ENCODE assay signal across 8 cellular contexts in the genomic region with DNA sequence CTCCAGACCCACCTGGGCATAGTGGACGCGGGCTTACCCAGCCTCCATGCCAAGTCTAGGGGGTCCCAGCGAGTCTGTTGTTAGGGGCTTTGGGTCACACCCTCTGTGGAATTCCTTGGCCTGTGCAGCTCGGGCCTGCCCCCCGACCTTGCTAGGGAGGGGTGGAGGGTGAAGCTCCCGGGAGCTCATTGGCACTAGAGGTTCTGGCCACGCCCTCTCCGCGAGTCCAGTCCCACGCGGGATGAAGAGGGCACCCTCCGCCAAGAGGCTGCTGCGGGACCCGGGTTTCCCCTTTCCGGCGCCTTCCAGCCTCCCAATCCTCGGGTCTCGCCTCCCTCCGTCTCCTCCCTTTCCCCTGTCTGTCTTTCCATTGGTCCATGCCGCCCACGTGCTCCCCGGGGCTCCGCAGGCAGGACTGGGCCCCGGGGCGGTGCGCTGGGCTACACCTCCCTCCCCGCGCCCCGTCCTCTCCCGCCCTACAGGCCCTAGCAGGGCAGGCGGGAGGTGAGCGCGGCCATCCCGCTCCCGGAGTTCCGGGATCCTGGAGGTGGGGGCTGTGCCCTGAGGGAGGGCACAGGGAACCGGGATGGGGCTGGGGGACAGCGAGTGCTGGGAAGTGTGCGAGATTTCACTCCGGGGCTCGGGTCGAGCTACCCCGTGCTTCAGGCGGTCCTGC. TPM values are rescaled to one million over a fixed set of nuclear protein-coding genes. Genes with fewer than 3 reads are reported as not detected.
DNase-seq lines count a peak whose midpoint lies in the region; ATAC-seq, FAIRE-seq and TF ChIP-seq lines count a peak whose summit lies in the region.

No MANE protein-coding gene starts in this region.

- peaks cover 7 to 19% of the 10 kb centered on the region in 2 donors for H3K4me1 ChIP-seq in kidney (ENCODE audit: control insufficient read depth in 1 of 2, insufficient read depth in 1 of 2, low read depth in 1 of 2, low read length in 2 of 2)

- H3K9me3 ChIP-seq in kidney (ENCODE audit: control insufficient read depth in 1 of 2, low read length in 2 of 2): no peaks in the 10 kb centered on the region

- no peak for TF ChIP-seq CTCF in AG09309 (IDR thresholded peaks at IDR 0.05; ENCODE audit: control insufficient read depth, insufficient read depth, low read depth, low read length, missing control alignments)
- no peak for TF ChIP-seq CTCF in kidney (IDR thresholded peaks at IDR 0.05; ENCODE audit: borderline replicate concordance, extremely low read depth, insufficient read depth)

- peak; percentile 83 for DNase-seq in AG09309 (ENCODE audit: low read depth)
- peak; percentile 96 for DNase-seq in NCI-H446 treated with DMSO at 0.1 percent for 48 hours (lab: John Stamatoyannopoulos, UW)
- DNase-seq in activated CD4-positive, CD25-positive, alpha-beta regulatory T cell treated with anti-CD3 and anti-CD28 coated beads, Interleukin-2, amount 50 U/mL, for 72 hours: peak; percentile 89
- peak; percentile 45 to 67 for DNase-seq in cerebellar nuclear complex (lab: John Stamatoyannopoulos, UW)
- DNase-seq in kidney: peak; percentile 99
- DNase-seq in stimulated activated CD4-positive, alpha-beta T cell treated with anti-CD3 and anti-CD28 coated beads, Interleukin-15, amount 100 ng/mL, for 1 hour (ENCODE audit: low read depth in 1 of 2, low spot score in 1 of 2): peak; percentile 70 to 81

- intact Hi-C loops in kidney (cut with DNase I): no loop called here

- FAIRE-seq in kidney (lab: Jason Lieb, UNC): no peak

- peak overlapping the region; percentile 95 to 97 for H3K27ac ChIP-seq in kidney (ENCODE audit: low read depth in 2 of 2, low read length in 2 of 2)

- no peaks in the 10 kb centered on the region for H3K36me3 ChIP-seq in kidney (ENCODE audit: control insufficient read depth in 1 of 2, insufficient read depth in 2 of 2, low read length in 2 of 2)

- ATAC-seq in GM19025 (IDR thresholded peaks at IDR 0.05; ENCODE audit: low read depth, unreplicated experiment) (peak; percentile 71), HG03354 (IDR thresholded peaks at IDR 0.05; ENCODE audit: poor library complexity, severe bottlenecking, unreplicated experiment) (peak; percentile 65)

- H3K9ac ChIP-seq in kidney (ENCODE audit: low read length in 2 of 2): peak overlapping the region; percentile 74 to 81

- peak overlapping the region; percentile 98 for H3K4me3 ChIP-seq in AG09309 (ENCODE audit: control insufficient read depth, low read depth, low read length)
- peak overlapping the region; percentile 75 to 92 for H3K4me3 ChIP-seq in kidney (ENCODE audit: low read length in 2 of 2)

RNA-seq across cellular contexts. Expression of a gene that starts 3.5 kb away (rescaled TPM):
- 32.7 TPM for total RNA-seq in kidney
- polyA plus RNA-seq in kidney (ENCODE audit: insufficient read depth, low read depth, low replicate concordance): 29.7 TPM

RNA-seq across cellular contexts. Expression of a gene that starts 15.5 kb away (rescaled TPM):
- 112 TPM for total RNA-seq in kidney
- polyA plus RNA-seq in kidney (ENCODE audit: insufficient read depth, low read depth, low replicate concordance): 184 TPM

RNA-seq across cellular contexts. Expression of a gene that starts 22.9 kb away (rescaled TPM):
- total RNA-seq in kidney: 0.82 TPM
- polyA plus RNA-seq in kidney (ENCODE audit: insufficient read depth, low read depth, low replicate concordance): 19.9 TPM

RNA-seq across cellular contexts. Expression of a gene that starts 46.9 kb away (rescaled TPM):
- total RNA-seq in kidney: 3.3 TPM
- 4.5 TPM for polyA plus RNA-seq in kidney (ENCODE audit: insufficient read depth, low read depth, low replicate concordance)

RNA-seq across cellular contexts. Expression of a gene that starts 50.9 kb away (rescaled TPM):
- 59.7 TPM for total RNA-seq in kidney
- 28.9 TPM for polyA plus RNA-seq in kidney (ENCODE audit: insufficient read depth, low read depth, low replicate concordance)

Comparison
In these comparisons a context has a peak if more than half of its experiments do, and no peak if none do; other contexts are left out.
1. Peak in every context shown above with its lines: DNase-seq, ATAC-seq, H3K4me3 ChIP-seq and H3K27ac ChIP-seq.